ENCODE assay signal across 17 cellular contexts in genomic region chr12:15712823-15713663, GRCh38.
A peak's percentile ranks its signal among the peaks of the same experiment; 100 is the strongest.
DNase-seq lines count a peak whose midpoint lies in the region; ATAC-seq and TF ChIP-seq lines count a peak whose summit lies in the region.
"Had no signal": no experiment of that assay in that cellular context is flagged by ENCODE, and none has a peak within 500 bp of the region (broad histone marks: within the 10 kb centered on the region; RNA-seq: fewer than 3 reads in every experiment).

No MANE protein-coding gene starts in this region.

- H2BK5ac ChIP-seq in neuronal stem cell (ENCODE audit: low read length): no peak overlapping the region

- H3K9ac ChIP-seq in neuronal stem cell (ENCODE audit: low read depth, low read length, poor library complexity): no peak overlapping the region

- H4K91ac ChIP-seq in neuronal stem cell (ENCODE audit: low read depth, low read length, poor library complexity): no peak overlapping the region

- ATAC-seq in mucosa of descending colon (peak; percentile 94), GM19452 (IDR thresholded peaks at IDR 0.05; ENCODE audit: unreplicated experiment) (no peak), GM21786 (IDR thresholded peaks at IDR 0.05; ENCODE audit: unreplicated experiment) (no peak)
- ATAC-seq in activated CD4-positive, alpha-beta T cell treated with anti-CD3 and anti-CD28 coated beads for 36 hours: no peak

- TF ChIP-seq POLR2A in esophagus muscularis mucosa (IDR thresholded peaks at IDR 0.05; ENCODE audit: low read depth): no peak
- TF ChIP-seq POLR2A in tibial nerve (IDR thresholded peaks at IDR 0.05): no peak

- H2BK120ac ChIP-seq in neuronal stem cell (ENCODE audit: low read depth, low read length): no peak overlapping the region

- H3K4ac ChIP-seq in neuronal stem cell (ENCODE audit: low read length): no peak overlapping the region

- H3K9me3 Mint-ChIP-seq in activated CD4-positive, alpha-beta T cell treated with anti-CD3 and anti-CD28 coated beads for 36 hours (ENCODE audit: low read depth): no peaks in the 10 kb centered on the region
- H3K9me3 Mint-ChIP-seq: activated T-helper 2 cell treated with anti-CD3 and anti-CD28 coated beads, Interferon-gamma antibody, Interleukin-2, Interleukin-4, amounts not matched to agents 10 μg/mL and 5 μg/mL and 100 μg/mL, durations not matched to agents 14 hours and 24 hours and 36 hours had no signal

- peaks cover 0 to 60% (median 40%) of the 10 kb centered on the region in 4 donors for H3K4me1 ChIP-seq in esophagus muscularis mucosa
- H3K4me1 ChIP-seq in mucosa of descending colon (ENCODE audit: low read depth): peaks cover 26% of the 10 kb centered on the region
- peaks cover 0 to 59% (median 13%) of the 10 kb centered on the region in 4 donors for H3K4me1 ChIP-seq in tibial nerve
- peaks cover 8 to 12% of the 10 kb centered on the region in 2 donors for H3K4me1 ChIP-seq in neuronal stem cell (ENCODE audit: control insufficient read depth in 2 of 2, insufficient read depth in 1 of 2, low read depth in 1 of 2, low read length in 2 of 2)

- H2AK5ac ChIP-seq in neuronal stem cell (ENCODE audit: low read depth, low read length): no peak overlapping the region

- H3K27ac ChIP-seq in esophagus muscularis mucosa (replicated peaks in 1 of 4) (peak overlapping the region; percentile 32 to 42 (median 36)), tibial nerve (peak overlapping the region; percentile 19 to 79 (median 70)), neuronal stem cell (replicated peaks; ENCODE audit: low read length) (no peak overlapping the region)
- H3K27ac ChIP-seq: brain microvascular endothelial cell, psoas muscle had no signal

- no peak overlapping the region for H4K8ac ChIP-seq in neuronal stem cell (ENCODE audit: low read depth, low read length)

- DNase-seq in LoVo (ENCODE audit: low spot score): peak; percentile 98
- DNase-seq in esophagus muscularis mucosa (ENCODE audit: extremely low spot score): no peak
- DNase-seq in mucosa of descending colon: peak in 1 of 3 donors; percentile 93
- DNase-seq in tibial nerve (ENCODE audit: low spot score in 2 of 2): peak; percentile 49 to 72
- DNase-seq in activated CD4-positive, alpha-beta T cell treated with anti-CD3 and anti-CD28 coated beads for 36 hours: no peak
- DNase-seq in neuronal stem cell (ENCODE audit: low spot score): no peak
- DNase-seq: activated CD4-positive, alpha-beta T cell treated with anti-CD3 and anti-CD28 coated beads, Interleukin-2, amount 50 U/mL, for 48 hours; brain microvascular endothelial cell; CD4-positive, alpha-beta memory T cell; NCI-H1105 treated with DMSO at 0.1 percent for 48 hours; NCI-H510A treated with DMSO at 0.1 percent for 48 hours; psoas muscle; stimulated activated naive CD4-positive, alpha-beta T cell treated with Interleukin-2 at 50 U/mL for 16 hours; T1000 had no signal

- TF ChIP-seq EP300 in esophagus muscularis mucosa (IDR thresholded peaks at IDR 0.05) (no peak), tibial nerve (IDR thresholded peaks at IDR 0.05) (peak in 1 of 2 donors; percentile 70)

- no peak overlapping the region for H3K14ac ChIP-seq in neuronal stem cell (ENCODE audit: low read length)

- no peaks in the 10 kb centered on the region for H3K4me1 Mint-ChIP-seq in activated CD4-positive, alpha-beta T cell treated with anti-CD3 and anti-CD28 coated beads for 36 hours
- H3K4me1 Mint-ChIP-seq: CD4-positive, alpha-beta memory T cell had no signal

- POLR2A ChIA-PET in activated CD4-positive, alpha-beta T cell treated with anti-CD3 and anti-CD28 coated beads for 36 hours (lab: Charles Lee): no interaction called here

- intact Hi-C loops in esophagus muscularis mucosa (cut with DNase I): no loop called here
- intact Hi-C loops in mucosa of descending colon (cut with DNase I, micrococcal nuclease): no loop called here
- intact Hi-C loops in activated CD4-positive, alpha-beta T cell treated with anti-CD3 and anti-CD28 coated beads for 36 hours (cut with DNase I, micrococcal nuclease): no loop called here

- no peak overlapping the region for H2AFZ ChIP-seq in neuronal stem cell (ENCODE audit: low read length)

- H3K36me3 Mint-ChIP-seq in activated CD4-positive, alpha-beta T cell treated with anti-CD3 and anti-CD28 coated beads for 36 hours (ENCODE audit: low read depth): no peaks in the 10 kb centered on the region
- H3K36me3 Mint-ChIP-seq: CD4-positive, alpha-beta memory T cell had no signal

- TF ChIP-seq CTCF in esophagus muscularis mucosa (IDR thresholded peaks at IDR 0.05): no peak
- no peak for TF ChIP-seq CTCF in mucosa of descending colon (IDR thresholded peaks at IDR 0.05)
- TF ChIP-seq CTCF in tibial nerve (IDR thresholded peaks at IDR 0.05): no peak

- WGBS in esophagus muscularis mucosa: 81% methylated on average over 8 of the region's 8 CpGs
- WGBS in tibial nerve, 2 donors: 54 to 57% methylated on average over 8 of the region's 8 CpGs
- WGBS in neuronal stem cell (ENCODE audit: extremely low coverage in 2 of 2, insufficient read length in 2 of 2, insufficient replicate concordance in 1 of 2), 2 donors: no CpG with 5 or more reads among the region's 8 CpGs

- H3K4me3 Mint-ChIP-seq in activated CD4-positive, alpha-beta T cell treated with anti-CD3 and anti-CD28 coated beads for 36 hours: no peak overlapping the region

- H3K27me3 ChIP-seq in esophagus muscularis mucosa: no peaks in the 10 kb centered on the region
- H3K27me3 ChIP-seq in tibial nerve: no peaks in the 10 kb centered on the region
- no peaks in the 10 kb centered on the region for H3K27me3 ChIP-seq in neuronal stem cell (ENCODE audit: control insufficient read depth in 3 of 3, insufficient read depth in 3 of 3, low read depth in 1 of 3, low read length in 3 of 3)
- H3K27me3 ChIP-seq: brain microvascular endothelial cell had no signal

- no peak overlapping the region for H3K4me2 ChIP-seq in neuronal stem cell (ENCODE audit: insufficient read depth, low read length, poor library complexity, severe bottlenecking)

- no peak overlapping the region for H2BK12ac ChIP-seq in neuronal stem cell (ENCODE audit: low read length)

- H3K9me3 ChIP-seq in esophagus muscularis mucosa (no peaks in the 10 kb centered on the region), mucosa of descending colon (no peaks in the 10 kb centered on the region), tibial nerve (no peaks in the 10 kb centered on the region), neuronal stem cell (replicated peaks in 1 of 2; ENCODE audit: control insufficient read depth in 2 of 2, insufficient read depth in 1 of 2, low read depth in 1 of 2, low read length in 2 of 2) (no peaks in the 10 kb centered on the region)
- H3K9me3 ChIP-seq: psoas muscle had no signal

- no peak overlapping the region for H3K27ac Mint-ChIP-seq in activated CD4-positive, alpha-beta T cell treated with anti-CD3 and anti-CD28 coated beads for 36 hours
- H3K27ac Mint-ChIP-seq: activated T-helper 2 cell treated with anti-CD3 and anti-CD28 coated beads, Interferon-gamma antibody, Interleukin-2, Interleukin-4, amounts not matched to agents 10 μg/mL and 5 μg/mL and 100 μg/mL, durations not matched to agents 14 hours and 24 hours and 36 hours; CD4-positive, alpha-beta memory T cell had no signal

- H3K27me3 Mint-ChIP-seq in activated CD4-positive, alpha-beta T cell treated with anti-CD3 and anti-CD28 coated beads for 36 hours: peaks cover 8% of the 10 kb centered on the region

- H2BK15ac ChIP-seq in neuronal stem cell (ENCODE audit: low read length): no peak overlapping the region

- peak overlapping the region in 2 of 4 donors; percentile 17 to 24 for H3K4me3 ChIP-seq in esophagus muscularis mucosa
- H3K4me3 ChIP-seq in mucosa of descending colon: no peak overlapping the region
- peak overlapping the region in 2 of 4 donors; percentile 2 to 20 for H3K4me3 ChIP-seq in tibial nerve
- H3K4me3 ChIP-seq in neuronal stem cell (ENCODE audit: low read length in 2 of 2): no peak overlapping the region
- H3K4me3 ChIP-seq: psoas muscle had no signal

- no peaks in the 10 kb centered on the region for H3K36me3 ChIP-seq in esophagus muscularis mucosa
- H3K36me3 ChIP-seq in mucosa of descending colon (ENCODE audit: low read depth): no peaks in the 10 kb centered on the region
- H3K36me3 ChIP-seq in tibial nerve: no peaks in the 10 kb centered on the region
- H3K36me3 ChIP-seq in neuronal stem cell (replicated peaks in 1 of 2; ENCODE audit: control insufficient read depth in 2 of 2, insufficient read depth in 2 of 2, low read length in 2 of 2): no peaks in the 10 kb centered on the region
- H3K36me3 ChIP-seq: brain microvascular endothelial cell had no signal

- H3K79me1 ChIP-seq in neuronal stem cell (ENCODE audit: low read depth, low read length): no peaks in the 10 kb centered on the region

- no peak overlapping the region for H3K18ac ChIP-seq in neuronal stem cell (ENCODE audit: low read length)

- H3K23ac ChIP-seq in neuronal stem cell (ENCODE audit: low read depth, low read length, poor library complexity): no peak overlapping the region

- CTCF ChIA-PET in activated CD4-positive, alpha-beta T cell treated with anti-CD3 and anti-CD28 coated beads for 36 hours (lab: Charles Lee): interaction anchor here (0.6 to 1.3 kb wide), 2 partner anchors 26 to 706 kb away, joined by 3 to 5 read pairs; no protein-coding TSS in a partner anchor

Comparison
In these comparisons a context has a peak if more than half of its experiments do, and no peak if none do; other contexts are left out.
1. DNase-seq: peak in LoVo (single experiment) and tibial nerve (2 of 2); none in esophagus muscularis mucosa (single experiment), activated CD4-positive, alpha-beta T cell treated with anti-CD3 and anti-CD28 coated beads for 36 hours (single experiment) and neuronal stem cell (single experiment).